ENCODE assay signal across 9 cellular contexts in genomic region chr3:12750223-12750622, GRCh38. TPM values are rescaled to one million over a fixed set of nuclear protein-coding genes. Genes with fewer than 3 reads are reported as not detected.
A peak's percentile ranks its signal among the peaks of the same experiment; 100 is the strongest.
DNase-seq lines count a peak whose midpoint lies in the region; ATAC-seq, FAIRE-seq and TF ChIP-seq lines count a peak whose summit lies in the region.
"Had no signal": no experiment of that assay in that cellular context is flagged by ENCODE, and none has a peak within 500 bp of the region (broad histone marks: within the 10 kb centered on the region; RNA-seq: fewer than 3 reads in every experiment).

No MANE protein-coding gene starts in this region.

- CTCF ChIA-PET in K562 (lab: Yijun Ruan, JAX; ENCODE audit: low intra/inter-chr PET ratio), result no interaction called here

- H3K4me3 ChIP-seq in K562, result no peak overlapping the region
- H3K4me3 ChIP-seq: breast epithelium had no signal

- no peaks in the 10 kb centered on the region for H3K79me2 ChIP-seq in K562 (ENCODE audit: control insufficient read depth, insufficient read depth, low read length)

- peak overlapping the region; percentile 22; the same call in 1 of the 2 replicates for H2AFZ ChIP-seq in K562 (ENCODE audit: low read depth, low read length)

- peaks cover 0 to 11% of the 10 kb centered on the region in 2 experiments; a peak in 4 of 5 replicates for H3K4me1 ChIP-seq in K562 (replicated peaks in 1 of 2; ENCODE audit: control insufficient read depth in 2 of 2, insufficient read depth in 2 of 2, low read length in 2 of 2)
- H3K4me1 ChIP-seq: breast epithelium had no signal

- WGBS in K562 (ENCODE audit: insufficient coverage, low coverage, missing lambda C conversion rate), result 15% methylated on average over 3 of the region's 3 CpGs

- H3K4me2 ChIP-seq in K562 (ENCODE audit: insufficient read depth, low read length), result no peak overlapping the region

- H3K36me3 ChIP-seq in K562 (ENCODE audit: control insufficient read depth, insufficient read depth, low read length), result no peaks in the 10 kb centered on the region
- H3K36me3 ChIP-seq: breast epithelium had no signal

- no peak for TF ChIP-seq POLR2A in K562 (conservative IDR thresholded peaks at IDR 0.05)

- H3K4me1 Mint-ChIP-seq in mesothelial cell of epicardium (no peaks in the 10 kb centered on the region), glutamatergic neuron (ENCODE audit: low read depth, unreplicated experiment) (peaks cover 3% of the 10 kb centered on the region)

- DNase-seq in GM03348 (ENCODE audit: low spot score) (peak; percentile 76), HT1080 (ENCODE audit: low read depth) (peak; percentile 84), K562 (ENCODE audit: extremely low read depth in 1 of 4, low spot score in 3 of 4) (peak in 3 of 4 experiments; percentile 34 to 59 (median 58)), mesothelial cell of epicardium (ENCODE audit: low spot score in 2 of 2, unreplicated experiment in 2 of 2) (no peak), hypothalamus (lab: John Stamatoyannopoulos, UW) (no peak), glutamatergic neuron (no peak), NCI-H1105 treated with DMSO at 0.1 percent for 48 hours (lab: John Stamatoyannopoulos, UW) (no peak), NCI-H524 treated with DMSO at 0.1 percent for 48 hours (lab: John Stamatoyannopoulos, UW) (no peak)

- H3K9me3 ChIP-seq in K562 (replicated peaks; ENCODE audit: control insufficient read depth, insufficient read depth, low read depth, low read length), result no peaks in the 10 kb centered on the region
- H3K9me3 ChIP-seq: breast epithelium had no signal

- no peak overlapping the region for H3K4me3 Mint-ChIP-seq in mesothelial cell of epicardium
- H3K4me3 Mint-ChIP-seq in glutamatergic neuron (ENCODE audit: unreplicated experiment), result no peak overlapping the region

- no TSS peak for BruUV-seq in K562 (replicated peaks; lab: Mats Ljungman, UMichigan)

- no peak for TF ChIP-seq RAD21 in K562 (CRISPR knock-in tag; conservative IDR thresholded peaks at IDR 0.05 in 1 of 2, IDR thresholded peaks at IDR 0.05 in 1 of 2)

- no peak overlapping the region for H3K9ac ChIP-seq in K562 (ENCODE audit: insufficient read depth in 1 of 2, low read depth in 2 of 2, low read length in 2 of 2)

- H3K27ac Mint-ChIP-seq in mesothelial cell of epicardium (peak overlapping the region; percentile 30), glutamatergic neuron (ENCODE audit: unreplicated experiment) (no peak overlapping the region)

- H3K9me3 Mint-ChIP-seq in mesothelial cell of epicardium (no peaks in the 10 kb centered on the region), glutamatergic neuron (ENCODE audit: unreplicated experiment) (peaks cover 2% of the 10 kb centered on the region)

- no peaks in the 10 kb centered on the region for H4K20me1 ChIP-seq in K562 (replicated peaks; ENCODE audit: control insufficient read depth, insufficient read depth, low read length)

- peaks cover 9 to 15% of the 10 kb centered on the region in 2 experiments; a peak in 4 of 5 replicates for H3K27me3 ChIP-seq in K562 (ENCODE audit: control insufficient read depth in 2 of 2, insufficient read depth in 2 of 2, low read length in 2 of 2)
- H3K27me3 ChIP-seq: breast epithelium had no signal

- H3K36me3 Mint-ChIP-seq in mesothelial cell of epicardium (no peaks in the 10 kb centered on the region), glutamatergic neuron (ENCODE audit: unreplicated experiment) (no peaks in the 10 kb centered on the region)

- H3K27ac ChIP-seq in K562 (ENCODE audit: extremely low read depth, low read depth, low read length), result no peak overlapping the region

- no peaks in the 10 kb centered on the region for H3K27me3 Mint-ChIP-seq in mesothelial cell of epicardium (ENCODE audit: low read depth)
- H3K27me3 Mint-ChIP-seq in glutamatergic neuron (ENCODE audit: unreplicated experiment), result peaks cover 3% of the 10 kb centered on the region

- peak; percentile 55 for ATAC-seq in K562

- in situ Hi-C loops in K562 (cut with MboI), result no loop called here

- POLR2A ChIA-PET in K562 (lab: Yijun Ruan, JAX), result interaction anchor here (1.7 kb wide), 1 partner anchor 14 kb away, joined by 4 read pairs; no protein-coding TSS in a partner anchor

- no peak for TF ChIP-seq EP300 in K562 (IDR thresholded peaks at IDR 0.05; ENCODE audit: low read length)

- TF ChIP-seq CTCF in K562 (IDR thresholded peaks at IDR 0.05 in 2 of 3, conservative IDR thresholded peaks at IDR 0.05 in 1 of 3; ENCODE audit: insufficient read depth in 2 of 3, low read depth in 1 of 3, low read length in 3 of 3) (no peak), mesothelial cell of epicardium (IDR thresholded peaks at IDR 0.05; ENCODE audit: unreplicated experiment) (no peak), glutamatergic neuron (IDR thresholded peaks at IDR 0.05; ENCODE audit: partially characterized antibody, unreplicated experiment) (no peak)

- intact Hi-C loops in K562 (cut with micrococcal nuclease), result no loop called here

- no peaks in the 10 kb centered on the region for H3K9me1 ChIP-seq in K562 (ENCODE audit: control insufficient read depth, insufficient read depth, low read length)

- no peak for FAIRE-seq in K562 (lab: Jason Lieb, UNC)

TF ChIP-seq in K562, 482 proteins besides CTCF, POLR2A, EP300 and RAD21 (continues in another document):
- TF ChIP-seq FOXK2 (conservative IDR thresholded peaks at IDR 0.05 in 1 of 2, IDR thresholded peaks at IDR 0.05 in 1 of 2; ENCODE audit: low read depth in 2 of 2) (no peak), ZNF766 (CRISPR knock-in tag; conservative IDR thresholded peaks at IDR 0.05) (no peak), TCF7L2 (IDR thresholded peaks at IDR 0.05; ENCODE audit: low read depth, low read length) (no peak), C11orf30 (IDR thresholded peaks at IDR 0.05; ENCODE audit: low read depth) (peak; percentile 85), L3MBTL2 (IDR thresholded peaks at IDR 0.05) (peak; percentile 86)

RNA-seq across cellular contexts. Expression of gene TMEM40, which starts 8.8 kb away (rescaled TPM):
- not detected in 2 replicates for total RNA-seq in HT1080 (2014; rRNA removed; shearing (Covaris generic))
- 0.03 TPM in 1 of 2 replicates, not detected in the other for polyA plus RNA-seq in HT1080 (2015; cell fraction: cytosol; rRNA removed)
- polyA plus RNA-seq in HT1080 (2015; cell fraction: nucleus; rRNA removed), result not detected in 2 replicates
- not detected in 2 replicates for total RNA-seq in K562 (2011; cell fraction: chromatin; rRNA removed; ENCODE audit: low replicate concordance)
- not detected in 2 replicates for total RNA-seq in K562 (2011; cell fraction: nucleolus; rRNA removed)
- total RNA-seq in K562 (2011; cell fraction: nucleoplasm; rRNA removed), result not detected in 2 replicates
- total RNA-seq in K562 (2014; rRNA removed) (not detected in 2 replicates), K562 (2014; rRNA removed; fragmentation: Illumina TruSeq; extraction: Trizol) (not detected in 2 replicates), K562 (2015; rRNA removed; fragmentation: Illumina TruSeq; extraction: Trizol) (not detected in 2 replicates), K562 (2021) (not detected in 2 replicates), mesothelial cell of epicardium (7.8 to 8.3 TPM (median 8.0 TPM) in 3 replicates), glutamatergic neuron (ENCODE audit: unreplicated experiment) (not detected)
- polyA plus RNA-seq in K562 (2011; rRNA removed) (0.31 TPM in 1 of 2 replicates, not detected in the other), K562 (2014; fragmentation: Illumina TruSeq; extraction: Trizol) (not detected in 2 replicates), K562 (2014; fragmentation: Nextera tagmentation; extraction: Ambion mirVana) (under 1 TPM; 0.11 to 0.14 TPM), K562 (2014; rRNA removed) (not detected in 2 replicates)
- not detected in 2 replicates for polyA plus RNA-seq in K562 (2011; cell fraction: cytosol; rRNA removed)
- not detected in 2 replicates for polyA plus RNA-seq in K562 (2011; cell fraction: nucleus; rRNA removed)
- polyA plus RNA-seq in K562 (2012), result not detected in 2 replicates
- not detected in 2 replicates for polyA minus RNA-seq in K562 (2011; rRNA and poly(A)+ RNA removed)
- polyA minus RNA-seq in K562 (2011; cell fraction: cytosol; rRNA and poly(A)+ RNA removed), result not detected in 2 replicates
- not detected in 2 replicates for polyA minus RNA-seq in K562 (2011; cell fraction: nucleus; rRNA and poly(A)+ RNA removed)

RNA-seq across cellular contexts. Expression of gene CAND2, which starts 46.3 kb away (rescaled TPM):
- total RNA-seq in HT1080 (2014; rRNA removed; shearing (Covaris generic)), result 0.19 and 0.60 TPM in 2 replicates
- 0.15 and 0.20 TPM in 2 replicates for polyA plus RNA-seq in HT1080 (2015; cell fraction: cytosol; rRNA removed)
- polyA plus RNA-seq in HT1080 (2015; cell fraction: nucleus; rRNA removed), result 0.23 and 0.24 TPM in 2 replicates
- 16.3 and 50.5 TPM in 2 replicates for total RNA-seq in K562 (2011; cell fraction: chromatin; rRNA removed; ENCODE audit: low replicate concordance)
- total RNA-seq in K562 (2011; cell fraction: nucleolus; rRNA removed), result 28.2 and 28.5 TPM in 2 replicates
- total RNA-seq in K562 (2011; cell fraction: nucleoplasm; rRNA removed), result 14.7 and 16.9 TPM in 2 replicates
- total RNA-seq in K562 (2014; rRNA removed) (6.4 and 7.8 TPM in 2 replicates), K562 (2014; rRNA removed; fragmentation: Illumina TruSeq; extraction: Trizol) (2.5 and 3.1 TPM in 2 replicates), K562 (2015; rRNA removed; fragmentation: Illumina TruSeq; extraction: Trizol) (4.3 and 4.9 TPM in 2 replicates), K562 (2021) (14.2 and 14.9 TPM in 2 replicates), mesothelial cell of epicardium (13.2 to 14.4 TPM (median 14.0 TPM) in 3 replicates), glutamatergic neuron (ENCODE audit: unreplicated experiment) (8.8 TPM)
- polyA plus RNA-seq in K562 (2011; rRNA removed) (4.6 and 5.0 TPM in 2 replicates), K562 (2014; fragmentation: Illumina TruSeq; extraction: Trizol) (4.2 and 6.5 TPM in 2 replicates), K562 (2014; fragmentation: Nextera tagmentation; extraction: Ambion mirVana) (1 to 10 TPM in 1 of 2 experiments, under 1 TPM in 1; 0.91 to 1.4 TPM), K562 (2014; rRNA removed) (7.6 and 7.7 TPM in 2 replicates)
- polyA plus RNA-seq in K562 (2011; cell fraction: cytosol; rRNA removed), result 3.2 and 10.0 TPM in 2 replicates
- 10.2 and 21.2 TPM in 2 replicates for polyA plus RNA-seq in K562 (2011; cell fraction: nucleus; rRNA removed)
- polyA plus RNA-seq in K562 (2012), result 6.1 and 10.3 TPM in 2 replicates
- 3.8 and 8.1 TPM in 2 replicates for polyA minus RNA-seq in K562 (2011; rRNA and poly(A)+ RNA removed)
- 7.7 and 7.8 TPM in 2 replicates for polyA minus RNA-seq in K562 (2011; cell fraction: cytosol; rRNA and poly(A)+ RNA removed)
- polyA minus RNA-seq in K562 (2011; cell fraction: nucleus; rRNA and poly(A)+ RNA removed), result 10.2 and 10.9 TPM in 2 replicates

Comparison
In these comparisons a context has a peak if more than half of its experiments do, and no peak if none do; other contexts are left out.
1. DNase-seq: peak in GM03348 (single experiment), HT1080 (single experiment) and K562 (3 of 4); none in mesothelial cell of epicardium (0 of 2), hypothalamus (0 of 51), glutamatergic neuron (single experiment), NCI-H1105 treated with DMSO at 0.1 percent for 48 hours (single experiment) and NCI-H524 treated with DMSO at 0.1 percent for 48 hours (single experiment).